Comparison of ENCODE assay signal across 3 cellular contexts in genomic region chr3:174960898-174961297, GRCh38.
"Had no signal": no experiment of that assay in that cellular context is flagged by ENCODE, and none has a peak within 500 bp of the region (broad histone marks: within the 10 kb centered on the region; RNA-seq: fewer than 3 reads in every experiment).

No MANE protein-coding gene starts in this region.

- ATAC-seq: GM12878 had no signal

- DNase-seq: GDM1, GF-D8 had no signal

- H3K4me3 ChIP-seq: GM12878 had no signal
